ENCODE assay signal across 2 cellular contexts in the genomic region with DNA sequence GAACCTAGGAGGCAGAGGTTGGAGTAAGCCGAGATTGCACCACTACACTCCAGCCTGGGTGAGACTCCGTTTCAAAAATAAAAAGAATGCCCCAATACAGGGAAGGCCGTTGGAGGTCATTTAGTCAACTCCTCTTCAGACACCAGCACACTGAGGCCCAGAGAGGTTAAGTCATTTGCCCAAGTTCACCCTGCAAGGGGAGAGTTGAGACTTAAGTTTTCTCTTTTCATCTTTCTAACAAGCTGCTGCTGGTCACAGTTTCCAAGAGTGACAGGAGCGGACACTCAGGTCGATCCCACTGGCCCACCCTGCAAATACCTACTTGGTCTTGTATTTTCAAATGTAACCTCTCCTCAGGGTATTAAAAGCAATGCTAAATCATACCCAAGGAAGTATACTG.
TF ChIP-seq lines count a peak whose summit lies in the region.

No MANE protein-coding gene starts in this region.

TF ChIP-seq in HCT116, 20 proteins besides CTCF, POLR2A, EP300 and RAD21 (continued from another document):
- TF ChIP-seq, protein P1, sequence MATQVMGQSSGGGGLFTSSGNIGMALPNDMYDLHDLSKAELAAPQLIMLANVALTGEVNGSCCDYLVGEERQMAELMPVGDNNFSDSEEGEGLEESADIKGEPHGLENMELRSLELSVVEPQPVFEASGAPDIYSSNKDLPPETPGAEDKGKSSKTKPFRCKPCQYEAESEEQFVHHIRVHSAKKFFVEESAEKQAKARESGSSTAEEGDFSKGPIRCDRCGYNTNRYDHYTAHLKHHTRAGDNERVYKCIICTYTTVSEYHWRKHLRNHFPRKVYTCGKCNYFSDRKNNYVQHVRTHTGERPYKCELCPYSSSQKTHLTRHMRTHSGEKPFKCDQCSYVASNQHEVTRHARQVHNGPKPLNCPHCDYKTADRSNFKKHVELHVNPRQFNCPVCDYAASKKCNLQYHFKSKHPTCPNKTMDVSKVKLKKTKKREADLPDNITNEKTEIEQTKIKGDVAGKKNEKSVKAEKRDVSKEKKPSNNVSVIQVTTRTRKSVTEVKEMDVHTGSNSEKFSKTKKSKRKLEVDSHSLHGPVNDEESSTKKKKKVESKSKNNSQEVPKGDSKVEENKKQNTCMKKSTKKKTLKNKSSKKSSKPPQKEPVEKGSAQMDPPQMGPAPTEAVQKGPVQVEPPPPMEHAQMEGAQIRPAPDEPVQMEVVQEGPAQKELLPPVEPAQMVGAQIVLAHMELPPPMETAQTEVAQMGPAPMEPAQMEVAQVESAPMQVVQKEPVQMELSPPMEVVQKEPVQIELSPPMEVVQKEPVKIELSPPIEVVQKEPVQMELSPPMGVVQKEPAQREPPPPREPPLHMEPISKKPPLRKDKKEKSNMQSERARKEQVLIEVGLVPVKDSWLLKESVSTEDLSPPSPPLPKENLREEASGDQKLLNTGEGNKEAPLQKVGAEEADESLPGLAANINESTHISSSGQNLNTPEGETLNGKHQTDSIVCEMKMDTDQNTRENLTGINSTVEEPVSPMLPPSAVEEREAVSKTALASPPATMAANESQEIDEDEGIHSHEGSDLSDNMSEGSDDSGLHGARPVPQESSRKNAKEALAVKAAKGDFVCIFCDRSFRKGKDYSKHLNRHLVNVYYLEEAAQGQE (IDR thresholded peaks at IDR 0.05; ENCODE audit: low read depth): no peak
- TF ChIP-seq EGR1 (IDR thresholded peaks at IDR 0.05; ENCODE audit: low read depth): no peak
- TF ChIP-seq CEBPB (IDR thresholded peaks at IDR 0.05; ENCODE audit: low read depth): no peak

TF ChIP-seq in WTC11, 78 proteins besides CTCF, POLR2A, EP300 and RAD21 (continued from another document):
- TF ChIP-seq, protein P2, sequence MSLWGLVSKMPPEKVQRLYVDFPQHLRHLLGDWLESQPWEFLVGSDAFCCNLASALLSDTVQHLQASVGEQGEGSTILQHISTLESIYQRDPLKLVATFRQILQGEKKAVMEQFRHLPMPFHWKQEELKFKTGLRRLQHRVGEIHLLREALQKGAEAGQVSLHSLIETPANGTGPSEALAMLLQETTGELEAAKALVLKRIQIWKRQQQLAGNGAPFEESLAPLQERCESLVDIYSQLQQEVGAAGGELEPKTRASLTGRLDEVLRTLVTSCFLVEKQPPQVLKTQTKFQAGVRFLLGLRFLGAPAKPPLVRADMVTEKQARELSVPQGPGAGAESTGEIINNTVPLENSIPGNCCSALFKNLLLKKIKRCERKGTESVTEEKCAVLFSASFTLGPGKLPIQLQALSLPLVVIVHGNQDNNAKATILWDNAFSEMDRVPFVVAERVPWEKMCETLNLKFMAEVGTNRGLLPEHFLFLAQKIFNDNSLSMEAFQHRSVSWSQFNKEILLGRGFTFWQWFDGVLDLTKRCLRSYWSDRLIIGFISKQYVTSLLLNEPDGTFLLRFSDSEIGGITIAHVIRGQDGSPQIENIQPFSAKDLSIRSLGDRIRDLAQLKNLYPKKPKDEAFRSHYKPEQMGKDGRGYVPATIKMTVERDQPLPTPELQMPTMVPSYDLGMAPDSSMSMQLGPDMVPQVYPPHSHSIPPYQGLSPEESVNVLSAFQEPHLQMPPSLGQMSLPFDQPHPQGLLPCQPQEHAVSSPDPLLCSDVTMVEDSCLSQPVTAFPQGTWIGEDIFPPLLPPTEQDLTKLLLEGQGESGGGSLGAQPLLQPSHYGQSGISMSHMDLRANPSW (CRISPR knock-in tag; conservative IDR thresholded peaks at IDR 0.05; ENCODE audit: low read depth): no peak
- no peak for TF ChIP-seq ZNF263 (CRISPR knock-in tag; IDR thresholded peaks at IDR 0.05; ENCODE audit: low read depth)
- no peak for TF ChIP-seq NR2C2 (CRISPR knock-in tag; IDR thresholded peaks at IDR 0.05)
- no peak for TF ChIP-seq ZNF121 (CRISPR knock-in tag; IDR thresholded peaks at IDR 0.05)
- no peak for TF ChIP-seq NFE2L1 (CRISPR knock-in tag; IDR thresholded peaks at IDR 0.05)
- TF ChIP-seq, protein P3, sequence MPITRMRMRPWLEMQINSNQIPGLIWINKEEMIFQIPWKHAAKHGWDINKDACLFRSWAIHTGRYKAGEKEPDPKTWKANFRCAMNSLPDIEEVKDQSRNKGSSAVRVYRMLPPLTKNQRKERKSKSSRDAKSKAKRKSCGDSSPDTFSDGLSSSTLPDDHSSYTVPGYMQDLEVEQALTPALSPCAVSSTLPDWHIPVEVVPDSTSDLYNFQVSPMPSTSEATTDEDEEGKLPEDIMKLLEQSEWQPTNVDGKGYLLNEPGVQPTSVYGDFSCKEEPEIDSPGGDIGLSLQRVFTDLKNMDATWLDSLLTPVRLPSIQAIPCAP (CRISPR knock-in tag; IDR thresholded peaks at IDR 0.05): no peak
- no peak for TF ChIP-seq SMAD3 (CRISPR knock-in tag; IDR thresholded peaks at IDR 0.05; ENCODE audit: borderline replicate concordance)
